ENCODE assay signal across 19 cellular contexts in the genomic region with DNA sequence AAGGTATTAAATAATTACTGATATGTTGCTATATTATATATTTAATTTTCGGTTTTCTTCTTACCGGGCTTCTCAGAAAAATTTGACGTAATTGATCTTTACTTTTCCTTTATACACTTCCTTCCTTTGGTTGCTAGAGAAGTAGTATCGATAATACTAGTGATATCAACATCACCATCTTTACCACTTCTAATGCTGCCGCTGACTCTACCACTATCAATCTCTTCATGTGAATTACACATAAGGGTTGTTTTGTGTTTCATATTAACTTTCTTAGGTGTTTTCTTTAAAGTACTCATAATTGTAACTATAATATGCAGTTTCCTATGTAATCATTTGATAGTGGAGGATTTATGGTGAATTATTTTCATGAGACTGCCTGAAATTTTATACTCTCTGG. TPM values are rescaled to one million over a fixed set of nuclear protein-coding genes. Genes with fewer than 3 reads are reported as not detected.
DNase-seq lines count a peak whose midpoint lies in the region; ATAC-seq and TF ChIP-seq lines count a peak whose summit lies in the region.
"Had no signal": no experiment of that assay in that cellular context is flagged by ENCODE, and none has a peak within 500 bp of the region (broad histone marks: within the 10 kb centered on the region; RNA-seq: fewer than 3 reads in every experiment).

No MANE protein-coding gene starts in this region.

- POLR2A ChIA-PET in activated naive CD8-positive, alpha-beta T cell treated with anti-CD3 and anti-CD28 coated beads, Interleukin-2, amount 10 ng/mL, durations not matched to agents 7 days and 5 days (lab: Charles Lee), result interaction anchor here (1.0 to 8.3 kb wide), 9 partner anchors 15 to 762 kb away, joined by 3 to 420 read pairs (median 8); a partner anchor contains a TSS

- H3K27me3 Mint-ChIP-seq in T-helper 2 cell treated with Interferon-gamma antibody and Interleukin-4, amounts not matched to agents 5 μg/mL and 100 μg/mL, for 36 hours (ENCODE audit: low read depth), result peaks cover under 1% of the 10 kb centered on the region
- no peaks in the 10 kb centered on the region for H3K27me3 Mint-ChIP-seq in activated naive CD8-positive, alpha-beta T cell treated with anti-CD3 and anti-CD28 coated beads, Interleukin-2, amount 10 ng/mL, durations not matched to agents 7 days and 5 days
- H3K27me3 Mint-ChIP-seq: naive B cell had no signal

- peak overlapping the region; percentile 85 for H3K27ac Mint-ChIP-seq in T-helper 2 cell treated with Interferon-gamma antibody and Interleukin-4, amounts not matched to agents 5 μg/mL and 100 μg/mL, for 36 hours
- peak overlapping the region; percentile 89 for H3K27ac Mint-ChIP-seq in activated naive CD8-positive, alpha-beta T cell treated with anti-CD3 and anti-CD28 coated beads, Interleukin-2, amount 10 ng/mL, durations not matched to agents 7 days and 5 days

- peak overlapping the region; percentile 73 for H3K4me3 Mint-ChIP-seq in T-helper 2 cell treated with Interferon-gamma antibody and Interleukin-4, amounts not matched to agents 5 μg/mL and 100 μg/mL, for 36 hours
- H3K4me3 Mint-ChIP-seq in activated naive CD8-positive, alpha-beta T cell treated with anti-CD3 and anti-CD28 coated beads, Interleukin-2, amount 10 ng/mL, durations not matched to agents 7 days and 5 days, result peak overlapping the region; percentile 84

- no peaks in the 10 kb centered on the region for H3K9me3 ChIP-seq in left lung
- H3K9me3 ChIP-seq: HAP-1 had no signal

- no peaks in the 10 kb centered on the region for H3K36me3 ChIP-seq in left lung
- H3K36me3 ChIP-seq: HAP-1 had no signal

- no peak overlapping the region for H3K27ac ChIP-seq in left lung
- H3K27ac ChIP-seq: foreskin keratinocyte, parathyroid adenoma had no signal

- DNase-seq in stimulated activated naive CD4-positive, alpha-beta T cell (lab: John Stamatoyannopoulos, UW), result peak in 4 of 6 experiments; percentile 3 to 31 (median 10)
- no peak for DNase-seq in stimulated activated naive CD4-positive, alpha-beta T cell treated with Interleukin-2 at 50 U/mL for 16 hours (lab: John Stamatoyannopoulos, UW)
- no peak for DNase-seq in T-helper 2 cell treated with Interferon-gamma antibody and Interleukin-4, amounts not matched to agents 5 μg/mL and 100 μg/mL, for 36 hours (ENCODE audit: low spot score)
- no peak for DNase-seq in activated naive CD8-positive, alpha-beta T cell treated with anti-CD3 and anti-CD28 coated beads, Interleukin-2, amount 10 ng/mL, durations not matched to agents 7 days and 5 days
- DNase-seq in left lung (no peak), NCI-H510A treated with DMSO at 0.1 percent for 48 hours (lab: John Stamatoyannopoulos, UW) (no peak)
- DNase-seq: activated effector memory CD4-positive, alpha-beta T cell treated with Interleukin-2 at 50 U/mL for 16 hours; COR-L47; foreskin keratinocyte; hypothalamus; kidney; mammary epithelial cell; naive B cell; NCI-H2081 treated with DMSO at 0.1 percent for 48 hours; NCI-H524 had no signal

- peaks cover 1% of the 10 kb centered on the region for H3K36me3 Mint-ChIP-seq in T-helper 2 cell treated with Interferon-gamma antibody and Interleukin-4, amounts not matched to agents 5 μg/mL and 100 μg/mL, for 36 hours (ENCODE audit: low read depth)
- H3K36me3 Mint-ChIP-seq in activated naive CD8-positive, alpha-beta T cell treated with anti-CD3 and anti-CD28 coated beads, Interleukin-2, amount 10 ng/mL, durations not matched to agents 7 days and 5 days, result peaks cover 16% of the 10 kb centered on the region
- H3K36me3 Mint-ChIP-seq: naive B cell had no signal

- ATAC-seq in activated naive CD8-positive, alpha-beta T cell treated with anti-CD3 and anti-CD28 coated beads, Interleukin-2, amount 10 ng/mL, durations not matched to agents 7 days and 5 days (ENCODE audit: low read depth), result peak; percentile 23
- ATAC-seq in GM18511 (IDR thresholded peaks at IDR 0.05; ENCODE audit: unreplicated experiment), result no peak
- ATAC-seq in left lung, result no peak
- ATAC-seq: foreskin keratinocyte, sciatic nerve had no signal

- no peak overlapping the region for H3K4me3 ChIP-seq in left lung
- H3K4me3 ChIP-seq: HAP-1 had no signal

- no peak for TF ChIP-seq CTCF in left lung (IDR thresholded peaks at IDR 0.05)

- H3K4me1 Mint-ChIP-seq in T-helper 2 cell treated with Interferon-gamma antibody and Interleukin-4, amounts not matched to agents 5 μg/mL and 100 μg/mL, for 36 hours (ENCODE audit: low read depth), result peaks cover 56% of the 10 kb centered on the region
- peaks cover 51% of the 10 kb centered on the region for H3K4me1 Mint-ChIP-seq in activated naive CD8-positive, alpha-beta T cell treated with anti-CD3 and anti-CD28 coated beads, Interleukin-2, amount 10 ng/mL, durations not matched to agents 7 days and 5 days

- peaks cover 3% of the 10 kb centered on the region for H3K9me3 Mint-ChIP-seq in T-helper 2 cell treated with Interferon-gamma antibody and Interleukin-4, amounts not matched to agents 5 μg/mL and 100 μg/mL, for 36 hours
- H3K9me3 Mint-ChIP-seq in activated naive CD8-positive, alpha-beta T cell treated with anti-CD3 and anti-CD28 coated beads, Interleukin-2, amount 10 ng/mL, durations not matched to agents 7 days and 5 days, result peaks cover 6% of the 10 kb centered on the region

- H3K4me1 ChIP-seq in left lung, result peaks cover 0 to 28% of the 10 kb centered on the region in 2 donors
- H3K4me1 ChIP-seq: foreskin keratinocyte, parathyroid adenoma had no signal

- intact Hi-C loops in left lung (cut with DNase I), result loop anchor here in 1 of 2 donors (5.0 kb wide), 1 partner anchor 39 kb away; no protein-coding TSS in a partner anchor

- H3K27me3 ChIP-seq in left lung, result no peaks in the 10 kb centered on the region
- H3K27me3 ChIP-seq: foreskin keratinocyte had no signal

RNA-seq across cellular contexts. Expression of a gene that starts 30.9 kb away (rescaled TPM):
- under 1 TPM; 0.80 to 0.96 TPM for total RNA-seq in activated naive CD8-positive, alpha-beta T cell treated with anti-CD3 and anti-CD28 coated beads, Interleukin-2, amount 10 ng/mL, durations not matched to agents 7 days and 5 days
- total RNA-seq in left lung, result 1 to 10 TPM; 1.5 to 2.2 TPM
- total RNA-seq: mammary epithelial cell had no signal

RNA-seq across cellular contexts. Expression of a gene that starts 35.6 kb away (rescaled TPM):
- total RNA-seq in activated naive CD8-positive, alpha-beta T cell treated with anti-CD3 and anti-CD28 coated beads, Interleukin-2, amount 10 ng/mL, durations not matched to agents 7 days and 5 days, result 100 to 1,000 TPM; 111 to 116 TPM
- total RNA-seq in left lung, result 1 to 10 TPM; 4.4 to 6.5 TPM
- total RNA-seq: foreskin keratinocyte, mammary epithelial cell had no signal

Comparison
In these comparisons a context has a peak if more than half of its experiments do, and no peak if none do; other contexts are left out.
1. DNase-seq: peak in stimulated activated naive CD4-positive, alpha-beta T cell (4 of 6); none in stimulated activated naive CD4-positive, alpha-beta T cell treated with Interleukin-2 at 50 U/mL for 16 hours (single experiment), T-helper 2 cell treated with Interferon-gamma antibody and Interleukin-4, amounts not matched to agents 5 μg/mL and 100 μg/mL, for 36 hours (single experiment), activated naive CD8-positive, alpha-beta T cell treated with anti-CD3 and anti-CD28 coated beads, Interleukin-2, amount 10 ng/mL, durations not matched to agents 7 days and 5 days (single experiment), left lung (0 of 2) and NCI-H510A treated with DMSO at 0.1 percent for 48 hours (single experiment).
2. RNA of a gene that starts 35.6 kb away (total RNA-seq): 111 to 116 TPM in activated naive CD8-positive, alpha-beta T cell treated with anti-CD3 and anti-CD28 coated beads, Interleukin-2, amount 10 ng/mL, durations not matched to agents 7 days and 5 days; 4.4 to 6.5 TPM in left lung; every median in the first group is over 10 times any median in the second.